ENCODE assay signal across 18 cellular contexts in the genomic region with DNA sequence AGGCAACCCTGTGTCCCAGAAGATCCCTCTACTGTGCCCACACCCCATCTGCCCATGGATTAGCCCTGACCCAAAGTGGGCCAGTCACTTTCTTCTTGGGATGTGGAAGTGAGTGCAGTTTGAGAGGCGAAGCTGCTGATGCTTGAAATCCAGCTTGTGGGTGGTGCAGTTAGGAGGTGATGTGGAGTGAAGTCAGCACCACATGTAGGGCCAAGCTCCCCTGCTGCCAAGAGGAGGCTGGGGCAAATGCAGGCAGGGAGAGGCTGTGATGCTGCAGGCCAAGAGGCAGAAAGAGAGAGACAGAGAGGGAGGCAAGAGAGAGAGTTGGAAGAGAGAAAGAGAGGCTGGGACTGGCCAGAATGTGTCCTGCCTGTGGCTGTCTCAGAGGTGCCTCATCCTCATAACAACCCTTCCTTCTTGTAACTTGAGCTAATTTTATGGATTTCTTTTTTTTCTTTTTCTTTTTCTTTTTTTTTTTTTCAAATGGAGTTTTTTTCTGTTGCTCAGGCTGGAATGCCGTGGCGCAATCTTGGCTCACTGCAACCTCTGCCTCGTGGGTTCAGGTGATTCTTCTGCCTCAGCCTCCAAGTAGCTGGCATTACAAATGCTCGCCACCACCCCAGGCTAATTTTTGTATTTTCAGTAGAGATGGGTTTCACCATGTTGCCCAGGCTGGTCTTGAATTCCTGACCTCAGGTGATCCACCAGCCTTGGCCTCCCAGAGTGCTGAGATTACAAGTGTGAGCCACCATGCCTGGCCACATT. TPM values are rescaled to one million over a fixed set of nuclear protein-coding genes. Genes with fewer than 3 reads are reported as not detected.
DNase-seq lines count a peak whose midpoint lies in the region; ATAC-seq and TF ChIP-seq lines count a peak whose summit lies in the region.
"Had no signal": no experiment of that assay in that cellular context is flagged by ENCODE, and none has a peak within 500 bp of the region (broad histone marks: within the 10 kb centered on the region; RNA-seq: fewer than 3 reads in every experiment).

No MANE protein-coding gene starts in this region.

- no peak for TF ChIP-seq CTCF in AG10803 (conservative IDR thresholded peaks at IDR 0.05; ENCODE audit: low read length)
- no peak for TF ChIP-seq CTCF in foreskin fibroblast (IDR thresholded peaks at IDR 0.05; ENCODE audit: low read depth, low read length)
- no peak for TF ChIP-seq CTCF in Calu3 (IDR thresholded peaks at IDR 0.05; ENCODE audit: unreplicated experiment)

- no peak for ATAC-seq in HG03354 (IDR thresholded peaks at IDR 0.05; ENCODE audit: poor library complexity, severe bottlenecking, unreplicated experiment)
- ATAC-seq: mucosa of descending colon, Right ventricle myocardium inferior had no signal

- peaks cover 20% of the 10 kb centered on the region for H3K9me3 Mint-ChIP-seq in activated T-helper 1 cell treated with anti-CD3 and anti-CD28 coated beads, Interleukin-12 subunit alpha, Interleukin-12 subunit beta, Interleukin-2, Interleukin-4 antibody, amounts not matched to agents 30 ng/mL and 10 ng/mL and 1 ng/mL, durations not matched to agents 14 hours and 24 hours and 36 hours
- H3K9me3 Mint-ChIP-seq in Calu3 (ENCODE audit: low read depth, unreplicated experiment) = no peaks in the 10 kb centered on the region

- H3K4me1 Mint-ChIP-seq in activated T-helper 1 cell treated with anti-CD3 and anti-CD28 coated beads, Interleukin-12 subunit alpha, Interleukin-12 subunit beta, Interleukin-2, Interleukin-4 antibody, amounts not matched to agents 30 ng/mL and 10 ng/mL and 1 ng/mL, durations not matched to agents 14 hours and 24 hours and 36 hours (ENCODE audit: low read depth) = peaks cover 63% of the 10 kb centered on the region
- peaks cover 9% of the 10 kb centered on the region for H3K4me1 Mint-ChIP-seq in Calu3 (ENCODE audit: low read depth, unreplicated experiment)

- H3K4me3 Mint-ChIP-seq in activated T-helper 1 cell treated with anti-CD3 and anti-CD28 coated beads, Interleukin-12 subunit alpha, Interleukin-12 subunit beta, Interleukin-2, Interleukin-4 antibody, amounts not matched to agents 30 ng/mL and 10 ng/mL and 1 ng/mL, durations not matched to agents 14 hours and 24 hours and 36 hours = peak overlapping the region; percentile 48
- no peak overlapping the region for H3K4me3 Mint-ChIP-seq in Calu3 (ENCODE audit: low read depth, unreplicated experiment)

- peak overlapping the region; percentile 87 for H3K27ac Mint-ChIP-seq in activated T-helper 1 cell treated with anti-CD3 and anti-CD28 coated beads, Interleukin-12 subunit alpha, Interleukin-12 subunit beta, Interleukin-2, Interleukin-4 antibody, amounts not matched to agents 30 ng/mL and 10 ng/mL and 1 ng/mL, durations not matched to agents 14 hours and 24 hours and 36 hours
- H3K27ac Mint-ChIP-seq in Calu3 (ENCODE audit: unreplicated experiment) = no peak overlapping the region

- H3K4me3 ChIP-seq in AG10803 (ENCODE audit: low read length) = no peak overlapping the region
- no peak overlapping the region for H3K4me3 ChIP-seq in foreskin fibroblast (ENCODE audit: low read depth in 1 of 2, low read length in 2 of 2)
- H3K4me3 ChIP-seq: BLaER1, cardiac muscle cell, mucosa of descending colon, stomach had no signal

- no TSS peak for BruUV-seq in Calu3 (replicated peaks; lab: Mats Ljungman, UMichigan)

- CTCF ChIA-PET in Calu3 (lab: Charles Lee) = no interaction called here

- intact Hi-C loops in activated T-helper 1 cell treated with anti-CD3 and anti-CD28 coated beads, Interleukin-12 subunit alpha, Interleukin-12 subunit beta, Interleukin-2, Interleukin-4 antibody, amounts not matched to agents 30 ng/mL and 10 ng/mL and 1 ng/mL, durations not matched to agents 14 hours and 24 hours and 36 hours (cut with micrococcal nuclease) = no loop called here
- intact Hi-C loops in Calu3 (cut with micrococcal nuclease; ENCODE audit: unreplicated experiment) = no loop called here

- H3K27me3 Mint-ChIP-seq in activated T-helper 1 cell treated with anti-CD3 and anti-CD28 coated beads, Interleukin-12 subunit alpha, Interleukin-12 subunit beta, Interleukin-2, Interleukin-4 antibody, amounts not matched to agents 30 ng/mL and 10 ng/mL and 1 ng/mL, durations not matched to agents 14 hours and 24 hours and 36 hours (ENCODE audit: insufficient read depth) = no peaks in the 10 kb centered on the region
- no peaks in the 10 kb centered on the region for H3K27me3 Mint-ChIP-seq in Calu3 (ENCODE audit: unreplicated experiment)

- DNase-seq in AG10803 (ENCODE audit: low read depth) = peak; percentile 23
- peak; percentile 38 for DNase-seq in GM03348 (ENCODE audit: low spot score)
- no peak for DNase-seq in activated T-helper 1 cell treated with anti-CD3 and anti-CD28 coated beads, Interleukin-12 subunit alpha, Interleukin-12 subunit beta, Interleukin-2, Interleukin-4 antibody, amounts not matched to agents 30 ng/mL and 10 ng/mL and 1 ng/mL, durations not matched to agents 14 hours and 24 hours and 36 hours (ENCODE audit: low spot score)
- DNase-seq in foreskin fibroblast = peak; percentile 56 to 80
- DNase-seq in activated naive CD4-positive, alpha-beta T cell treated with Interleukin-2 at 50 U/mL for 16 hours = no peak
- no peak for DNase-seq in Calu3
- DNase-seq in GDM1 (lab: John Stamatoyannopoulos, UW) = no peak
- DNase-seq: activated CD4-positive, alpha-beta T cell treated with anti-CD3 and anti-CD28 coated beads for 4 hours; DMS53; head of caudate nucleus; mucosa of descending colon; NCI-H1092 treated with DMSO at 0.1 percent for 48 hours; NK-92 treated with Interleukin-12 subunit alpha and Interleukin-12 subunit beta, amount 100 ng/mL, for 24 hours; stomach had no signal

- peaks cover 9% of the 10 kb centered on the region for H3K36me3 Mint-ChIP-seq in activated T-helper 1 cell treated with anti-CD3 and anti-CD28 coated beads, Interleukin-12 subunit alpha, Interleukin-12 subunit beta, Interleukin-2, Interleukin-4 antibody, amounts not matched to agents 30 ng/mL and 10 ng/mL and 1 ng/mL, durations not matched to agents 14 hours and 24 hours and 36 hours (ENCODE audit: low read depth)
- no peaks in the 10 kb centered on the region for H3K36me3 Mint-ChIP-seq in Calu3 (ENCODE audit: insufficient read depth, unreplicated experiment)

RNA-seq across cellular contexts. Expression of a gene that starts 35.3 kb away (rescaled TPM):
- total RNA-seq in activated T-helper 1 cell treated with anti-CD3 and anti-CD28 coated beads, Interleukin-12 subunit alpha, Interleukin-12 subunit beta, Interleukin-2, Interleukin-4 antibody, amounts not matched to agents 30 ng/mL and 10 ng/mL and 1 ng/mL, durations not matched to agents 14 hours and 24 hours and 36 hours = 168 and 170 TPM in 2 replicates
- 84.9 and 88.7 TPM in 2 replicates for total RNA-seq in Calu3 (2022)

Comparison
In these comparisons a context has a peak if more than half of its experiments do, and no peak if none do; other contexts are left out.
1. DNase-seq: peak in AG10803 (single experiment), GM03348 (single experiment) and foreskin fibroblast (2 of 2); none in activated T-helper 1 cell treated with anti-CD3 and anti-CD28 coated beads, Interleukin-12 subunit alpha, Interleukin-12 subunit beta, Interleukin-2, Interleukin-4 antibody, amounts not matched to agents 30 ng/mL and 10 ng/mL and 1 ng/mL, durations not matched to agents 14 hours and 24 hours and 36 hours (single experiment), activated naive CD4-positive, alpha-beta T cell treated with Interleukin-2 at 50 U/mL for 16 hours (single experiment), Calu3 (single experiment) and GDM1 (single experiment).